Comparison of ENCODE assay signal across 10 cellular contexts in genomic region chr13:21344662-21345176, GRCh38.
DNase-seq lines count a peak whose midpoint lies in the region; ATAC-seq and TF ChIP-seq lines count a peak whose summit lies in the region.
"Had no signal": no experiment of that assay in that cellular context is flagged by ENCODE, and none has a peak within 500 bp of the region (broad histone marks: within the 10 kb centered on the region; RNA-seq: fewer than 3 reads in every experiment).

No MANE protein-coding gene starts in this region.

- intact Hi-C loops in lower lobe of right lung (cut with DNase I) = no loop called here
- intact Hi-C loops in thyroid gland (cut with DNase I) = no loop called here
- intact Hi-C loops in sciatic nerve (cut with DNase I) = no loop called here

- H3K36me3 ChIP-seq in lower lobe of right lung = no peaks in the 10 kb centered on the region
- no peaks in the 10 kb centered on the region for H3K36me3 ChIP-seq in thyroid gland

- no peaks in the 10 kb centered on the region for H3K9me3 ChIP-seq in lower lobe of right lung
- no peaks in the 10 kb centered on the region for H3K9me3 ChIP-seq in thyroid gland

- 39 to 76% methylated on average over 3 to 9 of the region's 9 CpGs for WGBS in thyroid gland, 2 donors

- ATAC-seq in GM21737 (IDR thresholded peaks at IDR 0.05; ENCODE audit: unreplicated experiment) (peak; percentile 52), lower lobe of right lung (peak; percentile 16 to 29), sciatic nerve (no peak)

- peak; percentile 40 for DNase-seq in GM13976 (ENCODE audit: low spot score)
- peak; percentile 6 for DNase-seq in T-helper 9 cell
- no peak for DNase-seq in lower lobe of right lung
- no peak for DNase-seq in thyroid gland
- DNase-seq in iPS-NIHi7 (ENCODE audit: extremely low spot score) = no peak
- no peak for DNase-seq in NCI-H1048 (lab: John Stamatoyannopoulos, UW)
- no peak for DNase-seq in sciatic nerve (ENCODE audit: low spot score)
- DNase-seq: hippocampal formation, NCI-H524 treated with DMSO at 0.1 percent for 48 hours had no signal

- TF ChIP-seq POLR2A in thyroid gland (IDR thresholded peaks at IDR 0.05) = no peak

- H3K4me3 ChIP-seq in lower lobe of right lung (no peak overlapping the region), thyroid gland (replicated peaks in 1 of 3) (no peak overlapping the region)

- H3K27me3 ChIP-seq in lower lobe of right lung (ENCODE audit: low read depth) (no peaks in the 10 kb centered on the region), thyroid gland (no peaks in the 10 kb centered on the region)

- in situ Hi-C loops in GM13976 (cut with MboI; ENCODE audit: low sequenced_read_pairs, unreplicated experiment) = no loop called here

- H3K27ac ChIP-seq in lower lobe of right lung = no peak overlapping the region
- H3K27ac ChIP-seq in thyroid gland = no peak overlapping the region

- TF ChIP-seq CTCF in GM13976 (IDR thresholded peaks at IDR 0.05; ENCODE audit: borderline replicate concordance, control extremely low read depth, extremely low read depth, insufficient read depth, missing control alignments) = no peak
- TF ChIP-seq CTCF in lower lobe of right lung (IDR thresholded peaks at IDR 0.05) = no peak
- TF ChIP-seq CTCF in thyroid gland (IDR thresholded peaks at IDR 0.05) = no peak

- H3K4me1 ChIP-seq in lower lobe of right lung (no peaks in the 10 kb centered on the region), thyroid gland (no peaks in the 10 kb centered on the region)

Comparison
In these comparisons a context has a peak if more than half of its experiments do, and no peak if none do; other contexts are left out.
1. DNase-seq: peak in GM13976 (single experiment) and T-helper 9 cell (single experiment); none in lower lobe of right lung (single experiment), thyroid gland (0 of 2), iPS-NIHi7 (single experiment), NCI-H1048 (single experiment) and sciatic nerve (single experiment).